8 cellular contexts compared by ENCODE assay signal in genomic region chr3:48685603-48686511, GRCh38. TPM values are rescaled to one million over a fixed set of nuclear protein-coding genes. Genes with fewer than 3 reads are reported as not detected.
DNase-seq lines count a peak whose midpoint lies in the region; TF ChIP-seq lines count a peak whose summit lies in the region.

TSS of gene NCKIPSD (minus strand) at chr3:48685915. CDS start at chr3:48685807, 108 bp downstream.

- H3K4me3 ChIP-seq in GM12865 (ENCODE audit: low read depth, low read length), result peak within 1 kb of the TSS; percentile 78
- peak within 1 kb of the TSS; percentile 92 for H3K4me3 ChIP-seq in cardiac muscle cell

- CTCF ChIA-PET in HEK293T (lab: Yijun Ruan, JAX), result interaction anchor here (0.5 to 1.5 kb wide), 13 partner anchors 10 to 446 kb away, joined by 3 to 11 read pairs (median 3); no protein-coding TSS in a partner anchor

- peak; percentile 91 for DNase-seq in GM12865 (ENCODE audit: low read depth)
- DNase-seq in HEK293T (ENCODE audit: extremely low spot score), result peak; percentile 97
- peak; percentile 62 for DNase-seq in MV-4-11 (lab: John Stamatoyannopoulos, UW)
- peak; percentile 77 for DNase-seq in SW480 (ENCODE audit: low spot score)
- DNase-seq in activated naive CD8-positive, alpha-beta T cell treated with anti-CD3 and anti-CD28 coated beads, Interleukin-2, amount 50 U/mL, for 16 hours (ENCODE audit: low read depth, low spot score), result peak; percentile 79
- peak; percentile 86 to 94 for DNase-seq in cardiac muscle cell (ENCODE audit: low read depth in 1 of 2, low spot score in 1 of 2)
- DNase-seq in pons (ENCODE audit: low spot score), result peak; percentile 86
- DNase-seq in type B pancreatic cell (ENCODE audit: extremely low spot score, unreplicated experiment), result peak; percentile 92

- H3K9me3 Mint-ChIP-seq in type B pancreatic cell, result no peaks in the 10 kb centered on the region

- no peaks in the 10 kb centered on the region for H3K27me3 Mint-ChIP-seq in type B pancreatic cell

- peak within 1 kb of the TSS; percentile 94 for H3K4me3 Mint-ChIP-seq in type B pancreatic cell

- H3K9me3 ChIP-seq in cardiac muscle cell (ENCODE audit: low read depth), result no peaks in the 10 kb centered on the region

- TF ChIP-seq CTCF in GM12865 (IDR thresholded peaks at IDR 0.05; ENCODE audit: insufficient read depth, low read depth, low read length, missing control alignments) (peak; percentile 86), cardiac muscle cell (IDR thresholded peaks at IDR 0.05; ENCODE audit: low read depth, low read length) (peak; percentile 67), type B pancreatic cell (conservative IDR thresholded peaks at IDR 0.05) (peak; percentile 93)

- H3K27me3 ChIP-seq in cardiac muscle cell, result no peaks in the 10 kb centered on the region

- H3K36me3 ChIP-seq in cardiac muscle cell, result peaks cover 37% of the 10 kb centered on the region

- POLR2A ChIA-PET in HEK293T (lab: Yijun Ruan, JAX), result interaction anchor here (1.1 to 2.0 kb wide), 6 partner anchors 11 to 52 kb away, joined by 3 to 13 read pairs (median 8); partner anchors contain the start of genes CELSR3, IP6K2 and SLC26A6

- peaks cover 22% of the 10 kb centered on the region for H3K4me1 Mint-ChIP-seq in type B pancreatic cell (ENCODE audit: unreplicated experiment)

- peaks cover 20% of the 10 kb centered on the region for H3K4me1 ChIP-seq in cardiac muscle cell (ENCODE audit: low read depth)

- H3K27ac ChIP-seq in cardiac muscle cell, result peak within 1 kb of the TSS; percentile 89

- peak within 1 kb of the TSS; percentile 78 for H3K27ac Mint-ChIP-seq in type B pancreatic cell

- H3K36me3 Mint-ChIP-seq in type B pancreatic cell, result peaks cover 8% of the 10 kb centered on the region

TF ChIP-seq in HEK293T, 16 proteins besides CTCF, POLR2A, EP300 and RAD21:
- no peak for TF ChIP-seq SP1 (IDR thresholded peaks at IDR 0.05)
- no peak for TF ChIP-seq ZNF384 (IDR thresholded peaks at IDR 0.05)
- no peak for TF ChIP-seq TARDBP (IDR thresholded peaks at IDR 0.05)
- no peak for TF ChIP-seq HDGF (IDR thresholded peaks at IDR 0.05; ENCODE audit: borderline replicate concordance)
- no peak for TF ChIP-seq ARNT (IDR thresholded peaks at IDR 0.05)
- no peak for TF ChIP-seq FOXK2 (IDR thresholded peaks at IDR 0.05)
- TF ChIP-seq CTBP1 (IDR thresholded peaks at IDR 0.05; ENCODE audit: borderline replicate concordance), result peak; percentile 62; the same call in 1 of the 2 replicates

RNA-seq across cellular contexts. Expression of gene NCKIPSD, which starts in this region (rescaled TPM):
- total RNA-seq in cardiac muscle cell (68.7 and 73.4 TPM in 2 replicates), type B pancreatic cell (ENCODE audit: low replicate concordance) (20.1 and 22.1 TPM in 2 replicates)
- 49.6 and 51.7 TPM in 2 replicates for polyA plus RNA-seq in cardiac muscle cell

Comparison
In these comparisons a context has a peak if more than half of its experiments do, and no peak if none do; other contexts are left out.
1. Peak in every context shown above with its lines: DNase-seq, H3K4me3 ChIP-seq and H3K27ac ChIP-seq.